In the genomic region with DNA sequence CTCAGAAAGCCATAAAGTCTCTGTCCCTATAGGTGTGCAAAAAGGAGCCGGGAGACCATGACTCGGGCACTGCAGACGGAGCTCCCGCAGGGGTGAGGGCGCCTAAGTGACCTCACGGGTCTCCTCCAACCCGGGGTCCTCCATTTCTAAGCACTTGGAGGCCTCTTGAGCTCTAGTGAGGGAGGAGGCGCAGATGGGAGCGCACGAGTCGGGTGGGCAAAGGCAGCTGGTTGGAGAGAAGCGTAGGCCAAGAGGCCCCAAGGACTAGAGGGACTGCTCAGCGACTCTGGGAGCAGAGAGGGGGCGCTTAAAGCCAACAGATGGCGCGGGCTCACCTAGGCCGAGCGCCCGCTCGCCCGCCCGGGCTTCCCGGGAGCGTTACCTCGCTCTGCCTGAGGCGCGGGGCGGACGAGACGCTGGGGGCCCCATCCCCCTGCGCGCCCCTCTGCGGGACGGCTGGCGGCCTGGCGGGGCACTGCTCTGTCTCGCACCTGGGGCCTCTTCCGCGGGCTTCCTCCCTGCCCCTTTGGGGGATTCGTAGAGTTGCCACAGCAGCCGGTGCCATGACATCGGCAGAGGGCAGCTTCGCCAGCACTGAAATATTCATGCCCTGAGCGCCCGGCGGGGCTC, we compare ENCODE assay signal across 8 cellular contexts. TPM values are rescaled to one million over a fixed set of nuclear protein-coding genes. Genes with fewer than 3 reads are reported as not detected.
DNase-seq lines count a peak whose midpoint lies in the region; ATAC-seq and TF ChIP-seq lines count a peak whose summit lies in the region.

No MANE protein-coding gene starts in this region.

- peaks cover 46 to 62% (median 52%) of the 10 kb centered on the region in 11 experiments for H3K27me3 ChIP-seq in BLaER1 treated with 17β-estradiol and CSF1 and Interleukin-3, amounts not matched to agents 10 nM and 100 nM
- H3K27me3 ChIP-seq in thyroid gland, result peaks cover 15% of the 10 kb centered on the region

- intact Hi-C loops in thyroid gland (cut with DNase I), result no loop called here

- WGBS in thyroid gland, 2 donors, result 44 to 64% methylated on average over 16 to 22 of the region's 46 CpGs

- H3K4me3 ChIP-seq in BLaER1 treated with 17β-estradiol and CSF1 and Interleukin-3, amounts not matched to agents 10 nM and 100 nM, result peak overlapping the region; percentile 42 to 74 (median 64); a peak in 19 of 20 replicates
- H3K4me3 ChIP-seq in thyroid gland (replicated peaks in 1 of 3), result peak overlapping the region in 1 of 3 donors; percentile 40

- H3K36me3 ChIP-seq in BLaER1 treated with 17β-estradiol and CSF1 and Interleukin-3, amounts not matched to agents 10 nM and 100 nM, result no peaks in the 10 kb centered on the region
- H3K36me3 ChIP-seq in thyroid gland, result no peaks in the 10 kb centered on the region

- ATAC-seq in GM18520 (IDR thresholded peaks at IDR 0.05; ENCODE audit: unreplicated experiment) (no peak), HG03439 (IDR thresholded peaks at IDR 0.05; ENCODE audit: unreplicated experiment) (no peak)

- H3K9ac ChIP-seq in BLaER1 treated with 17β-estradiol and CSF1 and Interleukin-3, amounts not matched to agents 10 nM and 100 nM, result peak overlapping the region in 10 of 11 experiments; percentile 31 to 73 (median 56); a peak in 17 of 22 replicates

- H3K4me2 ChIP-seq in BLaER1 treated with 17β-estradiol and CSF1 and Interleukin-3, amounts not matched to agents 10 nM and 100 nM, result peak overlapping the region; percentile 79 to 97 (median 91)

- peaks cover 10 to 31% (median 21%) of the 10 kb centered on the region in 10 experiments for H3K4me1 ChIP-seq in BLaER1 treated with 17β-estradiol and CSF1 and Interleukin-3, amounts not matched to agents 10 nM and 100 nM
- peaks cover 11 to 14% of the 10 kb centered on the region in 2 donors for H3K4me1 ChIP-seq in thyroid gland

- H3K9me3 ChIP-seq in BLaER1 treated with 17β-estradiol and CSF1 and Interleukin-3, amounts not matched to agents 10 nM and 100 nM (replicated peaks in 1 of 11), result no peaks in the 10 kb centered on the region
- H3K9me3 ChIP-seq in thyroid gland, result no peaks in the 10 kb centered on the region

- DNase-seq in HT-29 (ENCODE audit: low spot score) (peak; percentile 50), SK-N-DZ (ENCODE audit: low spot score) (peak; percentile 68), dermis microvascular lymphatic vessel endothelial cell (ENCODE audit: low read depth in 2 of 2) (peak; percentile 7 to 24), medulla oblongata (ENCODE audit: extremely low spot score) (peak; percentile 73), thyroid gland (peak; percentile 47 to 56)

- peaks cover 0 to 22% (median 11%) of the 10 kb centered on the region in 11 experiments; a peak in 10 of 22 replicates for H4K20me1 ChIP-seq in BLaER1 treated with 17β-estradiol and CSF1 and Interleukin-3, amounts not matched to agents 10 nM and 100 nM

- TF ChIP-seq POLR2A in thyroid gland (IDR thresholded peaks at IDR 0.05), result no peak

- H3K27ac ChIP-seq in BLaER1 treated with 17β-estradiol and CSF1 and Interleukin-3, amounts not matched to agents 10 nM and 100 nM, result 0 out of 22 replicates have a peak overlapping the region, but pooled peaks of 2 of the 11 experiments have one; percentile 2 to 15
- no peak overlapping the region for H3K27ac ChIP-seq in thyroid gland

- peak in 4 of 6 experiments; percentile 27 to 46 (median 36) for TF ChIP-seq CTCF in thyroid gland (IDR thresholded peaks at IDR 0.05)

RNA-seq across cellular contexts. Expression of gene CDH23, which starts 0.5 kb away (rescaled TPM):
- 0.05 and 0.63 TPM in 2 replicates for total RNA-seq in HT-29 (2014; rRNA removed; shearing (Covaris generic))
- not detected in 2 replicates for polyA plus RNA-seq in SK-N-DZ (2014; cell fraction: cytosol; rRNA removed)
- 0.77 TPM in 1 of 2 replicates, not detected in the other for polyA plus RNA-seq in SK-N-DZ (2014; cell fraction: nucleus; rRNA removed)
- under 0.01 TPM in 2 replicates for total RNA-seq in dermis microvascular lymphatic vessel endothelial cell
- 1 to 10 TPM; 3.0 to 4.2 (median 3.9) TPM for total RNA-seq in thyroid gland

Comparison
In these comparisons a context has a peak if more than half of its experiments do, and no peak if none do; other contexts are left out.
1. DNase-seq: peak in every context shown above with its lines; median percentile 73 in medulla oblongata; 68 in SK-N-DZ; 52 in thyroid gland; 50 in HT-29; 16 in dermis microvascular lymphatic vessel endothelial cell.